21 cellular contexts compared by ENCODE assay signal in the genomic region with DNA sequence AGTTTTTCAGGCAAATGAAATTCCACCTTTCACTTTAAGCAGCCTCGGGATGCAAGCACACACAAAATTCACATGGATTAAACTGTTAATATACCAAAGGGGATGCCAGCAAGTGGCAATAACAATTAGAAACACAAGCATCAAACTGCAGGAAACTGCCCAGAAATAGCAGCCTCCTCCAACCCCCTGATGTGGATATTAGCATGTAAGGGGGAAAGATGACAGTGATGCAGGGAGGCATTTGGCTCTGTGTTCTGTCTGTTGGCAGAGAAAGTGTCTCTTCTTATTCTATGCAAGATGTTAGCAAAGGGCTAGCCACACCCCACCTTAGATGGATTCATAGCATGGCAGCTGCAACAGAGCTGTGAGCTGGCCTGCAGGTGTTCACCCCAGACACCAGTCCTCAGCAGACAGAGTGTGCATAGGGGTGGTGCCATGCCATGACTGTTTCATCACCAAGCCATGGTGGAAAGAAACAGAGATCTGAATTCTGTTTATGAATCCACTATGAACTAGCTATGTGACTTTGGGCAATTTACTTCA. TPM values are rescaled to one million over a fixed set of nuclear protein-coding genes. Genes with fewer than 3 reads are reported as not detected.
DNase-seq lines count a peak whose midpoint lies in the region; ATAC-seq and TF ChIP-seq lines count a peak whose summit lies in the region.
"Had no signal": no experiment of that assay in that cellular context is flagged by ENCODE, and none has a peak within 500 bp of the region (broad histone marks: within the 10 kb centered on the region; RNA-seq: fewer than 3 reads in every experiment).

No MANE protein-coding gene starts in this region.

- DNase-seq in NCI-H2196 (lab: John Stamatoyannopoulos, UW; ENCODE audit: unreplicated experiment) (peak; percentile 23), NCI-H2196 treated with DMSO at 0.1 percent for 48 hours (lab: John Stamatoyannopoulos, UW; ENCODE audit: unreplicated experiment) (no peak), mammary epithelial cell (peak; percentile 21), NCI-H524 (lab: John Stamatoyannopoulos, UW) (no peak), LoVo (ENCODE audit: low spot score) (no peak)
- DNase-seq in stimulated activated effector memory CD8-positive, alpha-beta T cell treated with anti-CD3 and anti-CD28 coated beads, Interleukin-12 subunit alpha, Interleukin-12 subunit beta, amount 100 ng/mL, for 72 hours (ENCODE audit: low spot score in 2 of 2) = peak in 1 of 2 donors; percentile 40
- DNase-seq: 8988T; CD8-positive, alpha-beta T cell; DND-41; NCI-H1092 treated with DMSO at 0.1 percent for 48 hours; NCI-H146; NCI-H2029; NCI-H2171; NCI-H748 treated with DMSO at 0.1 percent for 48 hours; Peyer's patch; SJCRH30 had no signal

- no peak overlapping the region for H3K4me3 Mint-ChIP-seq in stimulated activated effector memory CD8-positive, alpha-beta T cell treated with anti-CD3 and anti-CD28 coated beads, Interleukin-12 subunit alpha, Interleukin-12 subunit beta, amount 100 ng/mL, for 72 hours
- H3K4me3 Mint-ChIP-seq: CD8-positive, alpha-beta T cell; GM23338 had no signal

- no peaks in the 10 kb centered on the region for H3K4me1 Mint-ChIP-seq in stimulated activated effector memory CD8-positive, alpha-beta T cell treated with anti-CD3 and anti-CD28 coated beads, Interleukin-12 subunit alpha, Interleukin-12 subunit beta, amount 100 ng/mL, for 72 hours

- no peak overlapping the region for H3K9ac ChIP-seq in mammary epithelial cell (ENCODE audit: insufficient read depth, low read length)

- no peak overlapping the region for H3K4me2 ChIP-seq in mammary epithelial cell (ENCODE audit: insufficient read depth, low read depth, low read length)
- H3K4me2 ChIP-seq: GM23338 had no signal

- in situ Hi-C loops in mammary epithelial cell (cut with MboI; ENCODE audit: low sequenced_read_pairs in 2 of 2) = no loop called here

- peak overlapping the region; percentile 84 for H2AFZ ChIP-seq in mammary epithelial cell (ENCODE audit: low read depth, low read length)
- H2AFZ ChIP-seq: GM23338 had no signal

- BruUV-seq in mammary epithelial cell (replicated peaks; lab: Mats Ljungman, UMichigan) = no TSS peak

- no peak overlapping the region for H3K27ac Mint-ChIP-seq in stimulated activated effector memory CD8-positive, alpha-beta T cell treated with anti-CD3 and anti-CD28 coated beads, Interleukin-12 subunit alpha, Interleukin-12 subunit beta, amount 100 ng/mL, for 72 hours
- H3K27ac Mint-ChIP-seq: CD8-positive, alpha-beta T cell; GM23338 had no signal

- H3K36me3 ChIP-seq in mammary epithelial cell (ENCODE audit: insufficient read depth, low read length) = no peaks in the 10 kb centered on the region
- H3K36me3 ChIP-seq in esophagus (ENCODE audit: control insufficient read depth in 2 of 2, insufficient read depth in 2 of 2, low read length in 1 of 2) = no peaks in the 10 kb centered on the region
- H3K36me3 ChIP-seq: HAP-1, Peyer's patch, SJCRH30 had no signal

- no peaks in the 10 kb centered on the region for H3K27me3 ChIP-seq in mammary epithelial cell (ENCODE audit: insufficient read depth, low read length)
- H3K27me3 ChIP-seq in esophagus (ENCODE audit: control insufficient read depth in 1 of 2, insufficient read depth in 2 of 2, low read length in 2 of 2) = no peaks in the 10 kb centered on the region
- H3K27me3 ChIP-seq: Peyer's patch, SJCRH30 had no signal

- no peaks in the 10 kb centered on the region for H3K36me3 Mint-ChIP-seq in stimulated activated effector memory CD8-positive, alpha-beta T cell treated with anti-CD3 and anti-CD28 coated beads, Interleukin-12 subunit alpha, Interleukin-12 subunit beta, amount 100 ng/mL, for 72 hours
- H3K36me3 Mint-ChIP-seq: CD8-positive, alpha-beta T cell had no signal

- H3K27ac ChIP-seq in mammary epithelial cell (ENCODE audit: insufficient read depth, low read depth, low read length) (no peak overlapping the region), esophagus (ENCODE audit: low read depth in 2 of 2, low read length in 1 of 2) (peak overlapping the region; percentile 27 to 38)
- H3K27ac ChIP-seq: Peyer's patch, SJCRH30 had no signal

- intact Hi-C loops in mammary epithelial cell (cut with micrococcal nuclease) = no loop called here

- peaks cover 19% of the 10 kb centered on the region for H3K4me1 ChIP-seq in mammary epithelial cell (ENCODE audit: insufficient read depth, low read length)
- H3K4me1 ChIP-seq in esophagus (ENCODE audit: control insufficient read depth in 2 of 2, insufficient read depth in 2 of 2, low read length in 1 of 2) = no peaks in the 10 kb centered on the region
- H3K4me1 ChIP-seq: HAP-1, Peyer's patch, SJCRH30 had no signal

- ATAC-seq in stimulated activated effector memory CD8-positive, alpha-beta T cell treated with anti-CD3 and anti-CD28 coated beads, Interleukin-12 subunit alpha, Interleukin-12 subunit beta, amount 100 ng/mL, for 72 hours = peak; percentile 47
- ATAC-seq: CD8-positive, alpha-beta T cell; GM23338; K562 had no signal

- WGBS in mammary epithelial cell (ENCODE audit: low coverage, missing lambda C conversion rate) = 100% methylated on average over 1 of the region's 1 CpG
- WGBS in esophagus, 2 donors = 31 to 50% methylated on average over 1 of the region's 1 CpG

- H3K9me3 ChIP-seq in mammary epithelial cell (replicated peaks; ENCODE audit: insufficient read depth, low read length) = peaks cover 14% of the 10 kb centered on the region
- H3K9me3 ChIP-seq in esophagus (ENCODE audit: control insufficient read depth in 2 of 2, insufficient read depth in 1 of 2, low read depth in 1 of 2, low read length in 1 of 2) = no peaks in the 10 kb centered on the region
- H3K9me3 ChIP-seq: HAP-1, Peyer's patch, SJCRH30 had no signal

- dilution Hi-C loops in mammary epithelial cell (cut with HindIII; ENCODE audit: low sequenced_read_pairs) = no loop called here

- H4K20me1 ChIP-seq in mammary epithelial cell (ENCODE audit: insufficient read depth, low read length) = no peaks in the 10 kb centered on the region

- H3K9me3 Mint-ChIP-seq in stimulated activated effector memory CD8-positive, alpha-beta T cell treated with anti-CD3 and anti-CD28 coated beads, Interleukin-12 subunit alpha, Interleukin-12 subunit beta, amount 100 ng/mL, for 72 hours = no peaks in the 10 kb centered on the region
- H3K9me3 Mint-ChIP-seq: CD8-positive, alpha-beta T cell; GM23338 had no signal

- TF ChIP-seq CTCF in mammary epithelial cell (conservative IDR thresholded peaks at IDR 0.05 in 1 of 2, IDR thresholded peaks at IDR 0.05 in 1 of 2; ENCODE audit: extremely low read depth in 1 of 2, insufficient read depth in 1 of 2, low read depth in 1 of 2, low read length in 2 of 2) = no peak

- no peak overlapping the region for H3K4me3 ChIP-seq in mammary epithelial cell (replicated peaks in 1 of 3; ENCODE audit: insufficient read depth in 1 of 3, low read depth in 2 of 3, low read length in 3 of 3)
- H3K4me3 ChIP-seq in esophagus (ENCODE audit: low read depth in 1 of 2, low read length in 2 of 2) = no peak overlapping the region
- H3K4me3 ChIP-seq: GM23338, HAP-1, K562, Peyer's patch, SJCRH30 had no signal

- H3K79me2 ChIP-seq in mammary epithelial cell (ENCODE audit: insufficient read depth, low read length) = no peaks in the 10 kb centered on the region

- CTCF ChIA-PET in mammary epithelial cell (lab: Charles Lee; ENCODE audit: low non-redundant PET) = no interaction called here

RNA-seq across cellular contexts. Expression of a gene that starts 38.0 kb away (rescaled TPM):
- not detected for total RNA-seq in mammary epithelial cell
- polyA plus RNA-seq in mammary epithelial cell (not detected), esophagus (not detected)
- not detected for polyA minus RNA-seq in mammary epithelial cell
- total RNA-seq: CD8-positive, alpha-beta T cell; GM23338; K562; OCI-LY7; Peyer's patch; SJCRH30 had no signal
- polyA plus RNA-seq: GM23338, K562 had no signal

Comparison
In these comparisons a context has a peak if more than half of its experiments do, and no peak if none do; other contexts are left out.
1. DNase-seq: peak in NCI-H2196 (single experiment) and mammary epithelial cell (single experiment); none in NCI-H2196 treated with DMSO at 0.1 percent for 48 hours (single experiment), NCI-H524 (0 of 2) and LoVo (single experiment).